21 cellular contexts compared by ENCODE assay signal in genomic region chr9:35759795-35760194, GRCh38. TPM values are rescaled to one million over a fixed set of nuclear protein-coding genes. Genes with fewer than 3 reads are reported as not detected.
DNase-seq lines count a peak whose midpoint lies in the region; ATAC-seq, FAIRE-seq and TF ChIP-seq lines count a peak whose summit lies in the region.
"Had no signal": no experiment of that assay in that cellular context is flagged by ENCODE, and none has a peak within 500 bp of the region (broad histone marks: within the 10 kb centered on the region; RNA-seq: fewer than 3 reads in every experiment).

No MANE protein-coding gene starts in this region.

- H3K4me3 Mint-ChIP-seq in stimulated activated naive CD8-positive, alpha-beta T cell treated with anti-CD3 and anti-CD28 coated beads, Interleukin-15, Interleukin-2, amounts not matched to agents 100 ng/mL and 50 ng/mL, for 24 hours, result peak overlapping the region; percentile 1
- no peak overlapping the region for H3K4me3 Mint-ChIP-seq in stimulated activated naive CD8-positive, alpha-beta T cell treated with anti-CD3 and anti-CD28 coated beads, Interleukin-15, amount 100 ng/mL, for 72 hours
- H3K4me3 Mint-ChIP-seq in T-helper 17 cell (peak overlapping the region; percentile 47), endothelial cell (ENCODE audit: unreplicated experiment) (peak overlapping the region; percentile 32)

- H3K27me3 Mint-ChIP-seq in stimulated activated naive CD8-positive, alpha-beta T cell treated with anti-CD3 and anti-CD28 coated beads, Interleukin-15, Interleukin-2, amounts not matched to agents 100 ng/mL and 50 ng/mL, for 24 hours, result no peaks in the 10 kb centered on the region
- no peaks in the 10 kb centered on the region for H3K27me3 Mint-ChIP-seq in stimulated activated naive CD8-positive, alpha-beta T cell treated with anti-CD3 and anti-CD28 coated beads, Interleukin-15, amount 100 ng/mL, for 72 hours
- H3K27me3 Mint-ChIP-seq in T-helper 17 cell (no peaks in the 10 kb centered on the region), endothelial cell (ENCODE audit: unreplicated experiment) (peaks cover 19% of the 10 kb centered on the region)
- H3K27me3 Mint-ChIP-seq: CD8-positive, alpha-beta memory T cell had no signal

- peaks cover 16% of the 10 kb centered on the region for H3K36me3 Mint-ChIP-seq in stimulated activated naive CD8-positive, alpha-beta T cell treated with anti-CD3 and anti-CD28 coated beads, Interleukin-15, Interleukin-2, amounts not matched to agents 100 ng/mL and 50 ng/mL, for 24 hours (ENCODE audit: low read depth)
- peaks cover 2% of the 10 kb centered on the region for H3K36me3 Mint-ChIP-seq in T-helper 17 cell (ENCODE audit: low read depth)
- H3K36me3 Mint-ChIP-seq in endothelial cell (ENCODE audit: low read depth, unreplicated experiment), result peaks cover 10% of the 10 kb centered on the region

- no peak overlapping the region for H3K27ac Mint-ChIP-seq in stimulated activated naive CD8-positive, alpha-beta T cell treated with anti-CD3 and anti-CD28 coated beads, Interleukin-15, Interleukin-2, amounts not matched to agents 100 ng/mL and 50 ng/mL, for 24 hours
- peak overlapping the region in 1 of 2 donors; percentile 56 for H3K27ac Mint-ChIP-seq in stimulated activated naive CD8-positive, alpha-beta T cell treated with anti-CD3 and anti-CD28 coated beads, Interleukin-15, amount 100 ng/mL, for 72 hours
- H3K27ac Mint-ChIP-seq in T-helper 17 cell (no peak overlapping the region), endothelial cell (ENCODE audit: unreplicated experiment) (peak overlapping the region; percentile 91)

- FAIRE-seq in HTR-8/SVneo (lab: Jason Lieb, UNC), result no peak
- FAIRE-seq: A549 had no signal

- ATAC-seq in stimulated activated naive CD8-positive, alpha-beta T cell treated with anti-CD3 and anti-CD28 coated beads, Interleukin-15, amount 100 ng/mL, for 72 hours, result no peak
- ATAC-seq in T-helper 17 cell, result no peak
- ATAC-seq in HG02763 (IDR thresholded peaks at IDR 0.05; ENCODE audit: unreplicated experiment), result no peak
- ATAC-seq: A549 had no signal

- no peak for DNase-seq in stimulated activated naive CD8-positive, alpha-beta T cell treated with anti-CD3 and anti-CD28 coated beads, Interleukin-15, amount 100 ng/mL, for 72 hours
- no peak for DNase-seq in T-helper 17 cell
- DNase-seq in endothelial cell (ENCODE audit: low spot score), result no peak
- no peak for DNase-seq in KG1 (lab: John Stamatoyannopoulos, UW)
- no peak for DNase-seq in ecto neural progenitor cell (ENCODE audit: low spot score)
- DNase-seq in HTR-8/SVneo (ENCODE audit: insufficient read length, low spot score), result no peak
- DNase-seq: CD8-positive, alpha-beta memory T cell; GF-D8; H7; KBM-7; NCI-H1092; NCI-H1694 treated with DMSO at 0.1 percent for 48 hours; NCI-H446; NCI-H774; SIG-M5 had no signal

- TF ChIP-seq CTCF in endothelial cell (IDR thresholded peaks at IDR 0.05; ENCODE audit: unreplicated experiment), result no peak

- no peaks in the 10 kb centered on the region for H3K9me3 Mint-ChIP-seq in stimulated activated naive CD8-positive, alpha-beta T cell treated with anti-CD3 and anti-CD28 coated beads, Interleukin-15, Interleukin-2, amounts not matched to agents 100 ng/mL and 50 ng/mL, for 24 hours
- no peaks in the 10 kb centered on the region for H3K9me3 Mint-ChIP-seq in stimulated activated naive CD8-positive, alpha-beta T cell treated with anti-CD3 and anti-CD28 coated beads, Interleukin-15, amount 100 ng/mL, for 72 hours
- no peaks in the 10 kb centered on the region for H3K9me3 Mint-ChIP-seq in endothelial cell (ENCODE audit: unreplicated experiment)
- H3K9me3 Mint-ChIP-seq: CD8-positive, alpha-beta memory T cell had no signal

- H3K4me1 Mint-ChIP-seq in stimulated activated naive CD8-positive, alpha-beta T cell treated with anti-CD3 and anti-CD28 coated beads, Interleukin-15, Interleukin-2, amounts not matched to agents 100 ng/mL and 50 ng/mL, for 24 hours (ENCODE audit: low read depth), result peaks cover 39% of the 10 kb centered on the region
- peaks cover 38% of the 10 kb centered on the region for H3K4me1 Mint-ChIP-seq in stimulated activated naive CD8-positive, alpha-beta T cell treated with anti-CD3 and anti-CD28 coated beads, Interleukin-15, amount 100 ng/mL, for 72 hours
- H3K4me1 Mint-ChIP-seq in T-helper 17 cell (peaks cover 31% of the 10 kb centered on the region), endothelial cell (ENCODE audit: unreplicated experiment) (peaks cover 57% of the 10 kb centered on the region)

- H3K9me3 ChIP-seq in T-helper 17 cell (ENCODE audit: control insufficient read depth, low read length, poor library complexity, severe bottlenecking), result no peaks in the 10 kb centered on the region
- H3K9me3 ChIP-seq: A549 had no signal

RNA-seq across cellular contexts. Expression of gene MSMP, which starts 5.7 kb away (rescaled TPM):
- total RNA-seq in T-helper 17 cell (not detected), endothelial cell (ENCODE audit: unreplicated experiment) (2.8 TPM)
- total RNA-seq: H7, HT1080, MCF 10A, RPMI7951 had no signal

RNA-seq across cellular contexts. Expression of gene RGP1, which starts 10.7 kb away (rescaled TPM):
- total RNA-seq in T-helper 17 cell (10 to 100 TPM; 25.5 to 26.5 TPM), endothelial cell (ENCODE audit: unreplicated experiment) (51.4 TPM)

RNA-seq across cellular contexts. Expression of gene GBA2, which starts 10.8 kb away (rescaled TPM):
- total RNA-seq in T-helper 17 cell, result 10 to 100 TPM; 28.6 to 28.7 TPM
- total RNA-seq in endothelial cell (ENCODE audit: unreplicated experiment), result 200 TPM

RNA-seq across cellular contexts. Expression of gene CREB3, which starts 27.3 kb away (rescaled TPM):
- total RNA-seq in T-helper 17 cell (10 to 100 TPM; 16.0 to 16.5 TPM), endothelial cell (ENCODE audit: unreplicated experiment) (29.2 TPM)

RNA-seq across cellular contexts. Expression of gene TLN1, which starts 27.8 kb away (rescaled TPM):
- total RNA-seq in T-helper 17 cell (100 to 1,000 TPM; 259 to 617 TPM), endothelial cell (ENCODE audit: unreplicated experiment) (370 TPM)

Comparison
In these comparisons a context has a peak if more than half of its experiments do, and no peak if none do; other contexts are left out.
1. H3K4me3 Mint-ChIP-seq: peak in stimulated activated naive CD8-positive, alpha-beta T cell treated with anti-CD3 and anti-CD28 coated beads, Interleukin-15, Interleukin-2, amounts not matched to agents 100 ng/mL and 50 ng/mL, for 24 hours (single experiment), T-helper 17 cell (single experiment) and endothelial cell (single experiment); none in stimulated activated naive CD8-positive, alpha-beta T cell treated with anti-CD3 and anti-CD28 coated beads, Interleukin-15, amount 100 ng/mL, for 72 hours (0 of 2).